24 cellular contexts compared by ENCODE assay signal in genomic region chr9:126853667-126854066, GRCh38. TPM values are rescaled to one million over a fixed set of nuclear protein-coding genes. Genes with fewer than 3 reads are reported as not detected.
A peak's percentile ranks its signal among the peaks of the same experiment; 100 is the strongest.
DNase-seq lines count a peak whose midpoint lies in the region; ATAC-seq and TF ChIP-seq lines count a peak whose summit lies in the region.
"Had no signal": no experiment of that assay in that cellular context is flagged by ENCODE, and none has a peak within 500 bp of the region (broad histone marks: within the 10 kb centered on the region; RNA-seq: fewer than 3 reads in every experiment).

No MANE protein-coding gene starts in this region.

- H3K9me3 Mint-ChIP-seq in activated T-cell treated with anti-CD3 and anti-CD28 coated beads, Interleukin-2, amount 50 U/mL, for 24 hours = no peaks in the 10 kb centered on the region
- no peaks in the 10 kb centered on the region for H3K9me3 Mint-ChIP-seq in naive thymus-derived CD8-positive, alpha-beta T cell
- H3K9me3 Mint-ChIP-seq: activated CD4-positive, alpha-beta memory T cell treated with anti-CD3 and anti-CD28 coated beads, Interleukin-2, amount 10 ng/mL, durations not matched to agents 7 days and 5 days; activated naive CD4-positive, alpha-beta T cell treated with anti-CD3 and anti-CD28 coated beads for 36 hours; CD4-positive, alpha-beta memory T cell; neural progenitor cell; T-helper 1 cell treated with Interleukin-12 subunit alpha and Interleukin-12 subunit beta and Interleukin-4 antibody, amounts not matched to agents 30 μg/mL and 1 μg/mL, for 36 hours had no signal

- TF ChIP-seq CTCF in brain microvascular endothelial cell (IDR thresholded peaks at IDR 0.05; ENCODE audit: low read depth, low read length, missing control alignments) (no peak), left ventricle myocardium inferior (IDR thresholded peaks at IDR 0.05; ENCODE audit: borderline replicate concordance) (no peak)

- peak; percentile 17 for DNase-seq in AG08395 (ENCODE audit: low spot score)
- DNase-seq in HS-5 (ENCODE audit: low read depth) = peak; percentile 29
- DNase-seq in brain microvascular endothelial cell = peak; percentile 74
- DNase-seq in kidney glomerular epithelial cell (lab: John Stamatoyannopoulos, UW) = peak; percentile 32
- DNase-seq in activated CD4-positive, alpha-beta T cell treated with anti-CD3 and anti-CD28 coated beads for 1 hour = no peak
- DNase-seq in activated T-cell treated with anti-CD3 and anti-CD28 coated beads, Interleukin-2, amount 50 U/mL, for 24 hours = no peak
- DNase-seq in left ventricle myocardium inferior = no peak
- DNase-seq in naive thymus-derived CD8-positive, alpha-beta T cell = no peak
- DNase-seq: activated CD4-positive, alpha-beta memory T cell treated with anti-CD3 and anti-CD28 coated beads, Interleukin-2, amount 10 ng/mL, durations not matched to agents 7 days and 5 days; activated naive CD4-positive, alpha-beta T cell treated with anti-CD3 and anti-CD28 coated beads for 36 hours; activated T-cell treated with anti-CD3 and anti-CD28 coated beads, Interleukin-2, amount 50 U/mL, for 1 hour; body of pancreas; CD4-positive, alpha-beta memory T cell; gastrocnemius medialis; left colon; NCI-H1092 treated with DMSO at 0.1 percent for 48 hours; NCI-H526; SHP77 treated with DMSO at 0.1 percent for 48 hours; stimulated activated CD4-positive, alpha-beta T cell treated with anti-CD3 and anti-CD28 coated beads, Interleukin-4, amount 100 ng/mL, for 4 hours had no signal

- peaks cover 39% of the 10 kb centered on the region for H3K27me3 Mint-ChIP-seq in activated T-cell treated with anti-CD3 and anti-CD28 coated beads, Interleukin-2, amount 50 U/mL, for 24 hours
- peaks cover 10 to 60% (median 28%) of the 10 kb centered on the region in 5 donors for H3K27me3 Mint-ChIP-seq in naive thymus-derived CD8-positive, alpha-beta T cell

- H3K4me3 Mint-ChIP-seq in activated T-cell treated with anti-CD3 and anti-CD28 coated beads, Interleukin-2, amount 50 U/mL, for 24 hours = no peak overlapping the region
- no peak overlapping the region for H3K4me3 Mint-ChIP-seq in naive thymus-derived CD8-positive, alpha-beta T cell
- H3K4me3 Mint-ChIP-seq: activated CD4-positive, alpha-beta memory T cell treated with anti-CD3 and anti-CD28 coated beads, Interleukin-2, amount 10 ng/mL, durations not matched to agents 7 days and 5 days; activated naive CD4-positive, alpha-beta T cell treated with anti-CD3 and anti-CD28 coated beads for 36 hours; CD4-positive, alpha-beta memory T cell; neural progenitor cell; T-helper 1 cell treated with Interleukin-12 subunit alpha and Interleukin-12 subunit beta and Interleukin-4 antibody, amounts not matched to agents 30 μg/mL and 1 μg/mL, for 36 hours had no signal

- H3K4me3 ChIP-seq in brain microvascular endothelial cell (ENCODE audit: low read depth, low read length) (no peak overlapping the region), left ventricle myocardium inferior (no peak overlapping the region)
- H3K4me3 ChIP-seq: body of pancreas, coronary artery, gastrocnemius medialis, neural progenitor cell had no signal

- no peak overlapping the region for H3K27ac Mint-ChIP-seq in activated T-cell treated with anti-CD3 and anti-CD28 coated beads, Interleukin-2, amount 50 U/mL, for 24 hours
- no peak overlapping the region for H3K27ac Mint-ChIP-seq in naive thymus-derived CD8-positive, alpha-beta T cell
- H3K27ac Mint-ChIP-seq: activated CD4-positive, alpha-beta memory T cell treated with anti-CD3 and anti-CD28 coated beads, Interleukin-2, amount 10 ng/mL, durations not matched to agents 7 days and 5 days; activated naive CD4-positive, alpha-beta T cell treated with anti-CD3 and anti-CD28 coated beads for 36 hours; CD4-positive, alpha-beta memory T cell; neural progenitor cell; T-helper 1 cell treated with Interleukin-12 subunit alpha and Interleukin-12 subunit beta and Interleukin-4 antibody, amounts not matched to agents 30 μg/mL and 1 μg/mL, for 36 hours had no signal

- peaks cover 4% of the 10 kb centered on the region for H3K27me3 ChIP-seq in brain microvascular endothelial cell (replicated peaks)
- peaks cover 11% of the 10 kb centered on the region for H3K27me3 ChIP-seq in left ventricle myocardium inferior (ENCODE audit: low read depth)
- H3K27me3 ChIP-seq: body of pancreas, gastrocnemius medialis had no signal

- no peaks in the 10 kb centered on the region for H3K4me1 Mint-ChIP-seq in activated T-cell treated with anti-CD3 and anti-CD28 coated beads, Interleukin-2, amount 50 U/mL, for 24 hours (ENCODE audit: low read depth)
- H3K4me1 Mint-ChIP-seq in naive thymus-derived CD8-positive, alpha-beta T cell = peaks cover 0 to 4% (median 1%) of the 10 kb centered on the region in 4 donors
- H3K4me1 Mint-ChIP-seq: activated CD4-positive, alpha-beta memory T cell treated with anti-CD3 and anti-CD28 coated beads, Interleukin-2, amount 10 ng/mL, durations not matched to agents 7 days and 5 days had no signal

- intact Hi-C loops in left ventricle myocardium inferior (cut with micrococcal nuclease) = no loop called here

- H3K36me3 ChIP-seq in brain microvascular endothelial cell (replicated peaks) (no peaks in the 10 kb centered on the region), left ventricle myocardium inferior (no peaks in the 10 kb centered on the region)
- H3K36me3 ChIP-seq: gastrocnemius medialis, neural progenitor cell had no signal

- no peak for ATAC-seq in naive thymus-derived CD8-positive, alpha-beta T cell
- ATAC-seq: body of pancreas, gastrocnemius medialis, left colon had no signal

- H3K4me1 ChIP-seq in left ventricle myocardium inferior = peaks cover 3% of the 10 kb centered on the region
- H3K4me1 ChIP-seq: gastrocnemius medialis had no signal

- in situ Hi-C loops in brain microvascular endothelial cell (cut with HindIII; ENCODE audit: low pct_ligation_motif_present, low sequenced_read_pairs) = no loop called here

- H3K9me3 ChIP-seq in left ventricle myocardium inferior (replicated peaks) = no peaks in the 10 kb centered on the region
- H3K9me3 ChIP-seq: body of pancreas, gastrocnemius medialis had no signal

- H3K36me3 Mint-ChIP-seq in activated T-cell treated with anti-CD3 and anti-CD28 coated beads, Interleukin-2, amount 50 U/mL, for 24 hours (ENCODE audit: low read depth) = no peaks in the 10 kb centered on the region
- no peaks in the 10 kb centered on the region for H3K36me3 Mint-ChIP-seq in naive thymus-derived CD8-positive, alpha-beta T cell
- H3K36me3 Mint-ChIP-seq: CD4-positive, alpha-beta memory T cell; neural progenitor cell had no signal

- POLR2A ChIA-PET in naive thymus-derived CD8-positive, alpha-beta T cell (lab: Charles Lee) = no interaction called here

- H3K27ac ChIP-seq in brain microvascular endothelial cell = peak overlapping the region; percentile 30
- no peak overlapping the region for H3K27ac ChIP-seq in left ventricle myocardium inferior (replicated peaks)
- H3K27ac ChIP-seq: body of pancreas, coronary artery, gastrocnemius medialis, KMS-11, neural progenitor cell, VCaP had no signal

RNA-seq across cellular contexts. Expression of gene ZBTB34, which starts 6.8 kb away (rescaled TPM):
- 4.5 TPM for total RNA-seq in left ventricle myocardium inferior
- 1 to 10 TPM; 8.3 to 8.5 TPM for total RNA-seq in naive thymus-derived CD8-positive, alpha-beta T cell
- under 1 TPM; 0.61 to 0.99 (median 0.66) TPM for polyA plus RNA-seq in naive thymus-derived CD8-positive, alpha-beta T cell

RNA-seq across cellular contexts. Expression of gene ZBTB43, which starts 48.8 kb away (rescaled TPM):
- total RNA-seq in left ventricle myocardium inferior = 30.2 TPM
- 10 to 100 TPM; 22.5 to 29.3 TPM for total RNA-seq in naive thymus-derived CD8-positive, alpha-beta T cell
- polyA plus RNA-seq in naive thymus-derived CD8-positive, alpha-beta T cell = 10 to 100 TPM in 1 of 3 donors, 1 to 10 TPM in 2; 6.9 to 14.9 (median 9.1) TPM

Comparison
In these comparisons a context has a peak if more than half of its experiments do, and no peak if none do; other contexts are left out.
1. DNase-seq: peak in AG08395 (single experiment), HS-5 (single experiment), brain microvascular endothelial cell (single experiment) and kidney glomerular epithelial cell (single experiment); none in activated CD4-positive, alpha-beta T cell treated with anti-CD3 and anti-CD28 coated beads for 1 hour (single experiment), activated T-cell treated with anti-CD3 and anti-CD28 coated beads, Interleukin-2, amount 50 U/mL, for 24 hours (single experiment), left ventricle myocardium inferior (single experiment) and naive thymus-derived CD8-positive, alpha-beta T cell (0 of 10).